In the genomic region with DNA sequence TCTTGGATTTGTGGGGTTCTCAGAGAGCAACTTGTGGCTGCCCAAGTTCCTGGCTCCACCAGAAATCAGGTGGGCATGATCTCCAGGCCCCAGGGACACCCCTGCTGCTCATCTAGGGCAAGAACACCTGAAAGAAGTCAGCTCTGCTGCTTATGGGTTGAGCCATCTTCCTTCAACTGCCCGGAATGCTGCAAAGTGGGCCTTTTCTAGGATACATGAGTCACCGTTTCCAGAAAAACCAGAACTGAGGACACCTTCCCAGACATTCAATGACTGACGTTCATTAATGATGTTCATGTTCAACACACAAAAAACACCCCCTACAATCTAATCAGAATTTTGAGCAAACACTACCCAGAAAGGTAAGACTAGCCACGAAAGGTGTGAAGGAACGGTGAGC, we compare ENCODE assay signal across 24 cellular contexts.
A peak's percentile ranks its signal among the peaks of the same experiment; 100 is the strongest.
DNase-seq lines count a peak whose midpoint lies in the region; ATAC-seq, FAIRE-seq and TF ChIP-seq lines count a peak whose summit lies in the region.
"Had no signal": no experiment of that assay in that cellular context is flagged by ENCODE, and none has a peak within 500 bp of the region (broad histone marks: within the 10 kb centered on the region; RNA-seq: fewer than 3 reads in every experiment).

No MANE protein-coding gene starts in this region.

- ATAC-seq in K562 (no peak), HG03045 (IDR thresholded peaks at IDR 0.05; ENCODE audit: unreplicated experiment) (no peak)
- ATAC-seq: GM12878, Right ventricle myocardium inferior had no signal

- no peak overlapping the region for H2AFZ ChIP-seq in PC-9
- no peak overlapping the region for H2AFZ ChIP-seq in K562 (ENCODE audit: low read depth, low read length)

- H3K79me2 ChIP-seq in PC-9 (ENCODE audit: low read depth): no peaks in the 10 kb centered on the region
- no peaks in the 10 kb centered on the region for H3K79me2 ChIP-seq in K562 (ENCODE audit: control insufficient read depth, insufficient read depth, low read length)

- no peaks in the 10 kb centered on the region for H3F3A ChIP-seq in PC-9 (ENCODE audit: insufficient read depth, low read depth)

- H3K4me3 ChIP-seq in PC-9 (no peak overlapping the region), K562 (no peak overlapping the region), BE2C (ENCODE audit: low read depth, low read length) (no peak overlapping the region)
- H3K4me3 ChIP-seq: BLaER1 treated with 17β-estradiol and CSF1 and Interleukin-3, amounts not matched to agents 10 nM and 100 nM; GM12878; Peyer's patch had no signal

- no peak for TF ChIP-seq EP300 in K562 (IDR thresholded peaks at IDR 0.05; ENCODE audit: low read length)

- H3K36me3 ChIP-seq in PC-9 (ENCODE audit: low read depth) (no peaks in the 10 kb centered on the region), K562 (ENCODE audit: control insufficient read depth, insufficient read depth, low read length) (peaks cover 17% of the 10 kb centered on the region; the same call in 2 of the 3 replicates), BE2C (peaks cover 18% of the 10 kb centered on the region)

- H3K27me3 ChIP-seq in PC-9 (ENCODE audit: insufficient read depth, low read depth) (no peaks in the 10 kb centered on the region), K562 (ENCODE audit: control insufficient read depth in 2 of 2, insufficient read depth in 2 of 2, low read length in 2 of 2) (no peaks in the 10 kb centered on the region), BE2C (no peaks in the 10 kb centered on the region)
- H3K27me3 ChIP-seq: Peyer's patch had no signal

- DNase-seq in PC-9 (peak; percentile 41 to 58), K562 (ENCODE audit: extremely low read depth in 1 of 4, low spot score in 3 of 4) (no peak), islet precursor cell (peak; percentile 71), urothelium cell line (ENCODE audit: low spot score) (no peak), BE2C (no peak)
- no peak for DNase-seq in stimulated activated CD4-positive, alpha-beta T cell treated with anti-CD3 and anti-CD28 coated beads, Interleukin-2, amount 100 ng/mL, for 24 hours
- DNase-seq: Caco-2; CD4-positive, alpha-beta memory T cell; DND-41; H9; MV-4-11; NCI-H1105 treated with DMSO at 0.1 percent for 48 hours; NCI-H2081; NCI-H2171; NCI-H345; NCI-H524; NCI-H774; NK-92 treated with Interleukin-12 subunit alpha and Interleukin-12 subunit beta, amount 100 ng/mL, for 24 hours; Peyer's patch had no signal

- no peaks in the 10 kb centered on the region for H3K9me2 ChIP-seq in PC-9 (ENCODE audit: insufficient read depth)

- FAIRE-seq in K562 (lab: Jason Lieb, UNC) (peak; percentile 15), urothelium cell line (lab: Jason Lieb, UNC) (peak; percentile 83)
- FAIRE-seq: GM12878 had no signal

- BruUV-seq in PC-9 (replicated peaks; lab: Mats Ljungman, UMichigan) (no TSS peak), K562 (replicated peaks; lab: Mats Ljungman, UMichigan) (no TSS peak)

- H4K20me1 ChIP-seq in PC-9 (ENCODE audit: insufficient read depth) (no peaks in the 10 kb centered on the region), K562 (replicated peaks; ENCODE audit: control insufficient read depth, insufficient read depth, low read length) (no peaks in the 10 kb centered on the region)

- no peak overlapping the region for H3K9ac ChIP-seq in K562 (ENCODE audit: insufficient read depth in 1 of 2, low read depth in 2 of 2, low read length in 2 of 2)
- H3K9ac ChIP-seq: BLaER1 treated with 17β-estradiol and CSF1 and Interleukin-3, amounts not matched to agents 10 nM and 100 nM had no signal

- POLR2A ChIA-PET in PC-9 (lab: Charles Lee; ENCODE audit: unreplicated experiment) (no interaction called here), K562 (lab: Yijun Ruan, JAX) (no interaction called here)

- TF ChIP-seq CTCF in PC-9 (conservative IDR thresholded peaks at IDR 0.05) (no peak), K562 (IDR thresholded peaks at IDR 0.05 in 2 of 3, conservative IDR thresholded peaks at IDR 0.05 in 1 of 3; ENCODE audit: insufficient read depth in 2 of 3, low read depth in 1 of 3, low read length in 3 of 3) (no peak), BE2C (IDR thresholded peaks at IDR 0.05; ENCODE audit: low read depth, low read length) (no peak)

- in situ Hi-C loops in K562 (cut with MboI): no loop called here

- no peak for TF ChIP-seq POLR2A in K562 (conservative IDR thresholded peaks at IDR 0.05)

- 92% methylated on average over 5 of the region's 5 CpGs for WGBS in K562 (ENCODE audit: insufficient coverage, low coverage, missing lambda C conversion rate)

- H3K4me2 ChIP-seq in PC-9 (no peak overlapping the region), K562 (ENCODE audit: insufficient read depth, low read length) (no peak overlapping the region)

- H3K4me1 ChIP-seq in PC-9 (replicated peaks; ENCODE audit: insufficient read depth) (no peaks in the 10 kb centered on the region), K562 (replicated peaks in 1 of 2; ENCODE audit: control insufficient read depth in 2 of 2, insufficient read depth in 2 of 2, low read length in 2 of 2) (no peaks in the 10 kb centered on the region), BE2C (peaks cover 14% of the 10 kb centered on the region)
- H3K4me1 ChIP-seq: Caco-2, Peyer's patch had no signal

- intact Hi-C loops in PC-9 (cut with micrococcal nuclease; ENCODE audit: unreplicated experiment) (no loop called here), K562 (cut with micrococcal nuclease) (no loop called here)

- H3K9me3 ChIP-seq in PC-9 (ENCODE audit: insufficient read depth, low read depth) (no peaks in the 10 kb centered on the region), K562 (replicated peaks; ENCODE audit: control insufficient read depth, insufficient read depth, low read depth, low read length) (no peaks in the 10 kb centered on the region), BE2C (no peaks in the 10 kb centered on the region)
- H3K9me3 ChIP-seq: Caco-2, Peyer's patch had no signal

- no peaks in the 10 kb centered on the region for H3K9me1 ChIP-seq in K562 (ENCODE audit: control insufficient read depth, insufficient read depth, low read length)

- CTCF ChIA-PET in PC-9 (lab: Charles Lee) (no interaction called here), K562 (lab: Yijun Ruan, JAX; ENCODE audit: low intra/inter-chr PET ratio) (no interaction called here)

- H3K27ac ChIP-seq in PC-9 (no peak overlapping the region), K562 (ENCODE audit: extremely low read depth, low read depth, low read length) (no peak overlapping the region)
- H3K27ac ChIP-seq: HL-60, Peyer's patch had no signal

- TF ChIP-seq RAD21 in K562 (CRISPR knock-in tag; conservative IDR thresholded peaks at IDR 0.05 in 1 of 2, IDR thresholded peaks at IDR 0.05 in 1 of 2): no peak

TF ChIP-seq in K562, 482 proteins besides CTCF, POLR2A, EP300 and RAD21:
- TF ChIP-seq, protein P1, sequence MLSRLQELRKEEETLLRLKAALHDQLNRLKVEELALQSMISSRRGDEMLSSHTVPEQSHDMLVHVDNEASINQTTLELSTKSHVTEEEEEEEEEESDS (CRISPR knock-in tag; IDR thresholded peaks at IDR 0.05): no peak
- TF ChIP-seq PRPF4 (IDR thresholded peaks at IDR 0.05; ENCODE audit: insufficient read depth, low read depth, low read length, poor library complexity, severe bottlenecking): no peak
- TF ChIP-seq, protein P2, sequence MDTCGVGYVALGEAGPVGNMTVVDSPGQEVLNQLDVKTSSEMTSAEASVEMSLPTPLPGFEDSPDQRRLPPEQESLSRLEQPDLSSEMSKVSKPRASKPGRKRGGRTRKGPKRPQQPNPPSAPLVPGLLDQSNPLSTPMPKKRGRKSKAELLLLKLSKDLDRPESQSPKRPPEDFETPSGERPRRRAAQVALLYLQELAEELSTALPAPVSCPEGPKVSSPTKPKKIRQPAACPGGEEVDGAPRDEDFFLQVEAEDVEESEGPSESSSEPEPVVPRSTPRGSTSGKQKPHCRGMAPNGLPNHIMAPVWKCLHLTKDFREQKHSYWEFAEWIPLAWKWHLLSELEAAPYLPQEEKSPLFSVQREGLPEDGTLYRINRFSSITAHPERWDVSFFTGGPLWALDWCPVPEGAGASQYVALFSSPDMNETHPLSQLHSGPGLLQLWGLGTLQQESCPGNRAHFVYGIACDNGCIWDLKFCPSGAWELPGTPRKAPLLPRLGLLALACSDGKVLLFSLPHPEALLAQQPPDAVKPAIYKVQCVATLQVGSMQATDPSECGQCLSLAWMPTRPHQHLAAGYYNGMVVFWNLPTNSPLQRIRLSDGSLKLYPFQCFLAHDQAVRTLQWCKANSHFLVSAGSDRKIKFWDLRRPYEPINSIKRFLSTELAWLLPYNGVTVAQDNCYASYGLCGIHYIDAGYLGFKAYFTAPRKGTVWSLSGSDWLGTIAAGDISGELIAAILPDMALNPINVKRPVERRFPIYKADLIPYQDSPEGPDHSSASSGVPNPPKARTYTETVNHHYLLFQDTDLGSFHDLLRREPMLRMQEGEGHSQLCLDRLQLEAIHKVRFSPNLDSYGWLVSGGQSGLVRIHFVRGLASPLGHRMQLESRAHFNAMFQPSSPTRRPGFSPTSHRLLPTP (IDR thresholded peaks at IDR 0.05; ENCODE audit: borderline replicate concordance, extremely low read depth, insufficient read length): no peak
- TF ChIP-seq TARDBP (IDR thresholded peaks at IDR 0.05): no peak
- no peak for TF ChIP-seq GTF2E2 (tag; IDR thresholded peaks at IDR 0.05)
- TF ChIP-seq, protein P3, sequence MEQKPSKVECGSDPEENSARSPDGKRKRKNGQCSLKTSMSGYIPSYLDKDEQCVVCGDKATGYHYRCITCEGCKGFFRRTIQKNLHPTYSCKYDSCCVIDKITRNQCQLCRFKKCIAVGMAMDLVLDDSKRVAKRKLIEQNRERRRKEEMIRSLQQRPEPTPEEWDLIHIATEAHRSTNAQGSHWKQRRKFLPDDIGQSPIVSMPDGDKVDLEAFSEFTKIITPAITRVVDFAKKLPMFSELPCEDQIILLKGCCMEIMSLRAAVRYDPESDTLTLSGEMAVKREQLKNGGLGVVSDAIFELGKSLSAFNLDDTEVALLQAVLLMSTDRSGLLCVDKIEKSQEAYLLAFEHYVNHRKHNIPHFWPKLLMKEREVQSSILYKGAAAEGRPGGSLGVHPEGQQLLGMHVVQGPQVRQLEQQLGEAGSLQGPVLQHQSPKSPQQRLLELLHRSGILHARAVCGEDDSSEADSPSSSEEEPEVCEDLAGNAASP (IDR thresholded peaks at IDR 0.05): no peak
- TF ChIP-seq ZNF644 (tag; IDR thresholded peaks at IDR 0.05; ENCODE audit: low read depth): no peak
- TF ChIP-seq SMAD2 (IDR thresholded peaks at IDR 0.05; ENCODE audit: low read depth, low read length): no peak
- no peak for TF ChIP-seq ELF1 (tag; IDR thresholded peaks at IDR 0.05)

Comparison
In these comparisons a context has a peak if more than half of its experiments do, and no peak if none do; other contexts are left out.
1. DNase-seq: peak in PC-9 (2 of 2) and islet precursor cell (single experiment); none in K562 (0 of 4), urothelium cell line (single experiment), stimulated activated CD4-positive, alpha-beta T cell treated with anti-CD3 and anti-CD28 coated beads, Interleukin-2, amount 100 ng/mL, for 24 hours (0 of 2) and BE2C (single experiment).